ENCODE assay signal across 19 cellular contexts in genomic region chr10:95730233-95730632, GRCh38. TPM values are rescaled to one million over a fixed set of nuclear protein-coding genes. Genes with fewer than 3 reads are reported as not detected.
A peak's percentile ranks its signal among the peaks of the same experiment; 100 is the strongest.
DNase-seq lines count a peak whose midpoint lies in the region; ATAC-seq, FAIRE-seq and TF ChIP-seq lines count a peak whose summit lies in the region.
"Had no signal": no experiment of that assay in that cellular context is flagged by ENCODE, and none has a peak within 500 bp of the region (broad histone marks: within the 10 kb centered on the region; RNA-seq: fewer than 3 reads in every experiment).

No MANE protein-coding gene starts in this region.

- CTCF ChIA-PET in GM12878 (lab: Yijun Ruan, JAX) (interaction anchor here (1.2 to 3.2 kb wide), 4 partner anchors 10 to 111 kb away, joined by 3 to 18 read pairs (median 4); partner anchors contain the start of gene TCTN3), Calu3 (lab: Charles Lee) (no interaction called here)
- CTCF ChIA-PET in CD4-positive, alpha-beta memory T cell (lab: Charles Lee; ENCODE audit: partially characterized antibody) = no interaction called here

- H3K9me3 Mint-ChIP-seq in nephron (peaks cover 28% of the 10 kb centered on the region), Calu3 (ENCODE audit: low read depth, unreplicated experiment) (peaks cover 4% of the 10 kb centered on the region)
- H3K9me3 Mint-ChIP-seq in CD4-positive, alpha-beta memory T cell = peaks cover 2 to 39% (median 28%) of the 10 kb centered on the region in 8 donors

- H3K27ac ChIP-seq in DOHH2 (ENCODE audit: low read depth, low read length) (peak overlapping the region; percentile 19; the same call in 1 of the 2 replicates), GM12878 (ENCODE audit: control insufficient read depth, insufficient read depth) (no peak overlapping the region)
- no peak overlapping the region for H3K27ac ChIP-seq in CD4-positive, alpha-beta memory T cell (ENCODE audit: low read depth, low read length)

- H3F3A ChIP-seq in DOHH2 (ENCODE audit: control insufficient read depth, insufficient read depth) = peaks cover 5% of the 10 kb centered on the region; the same call in 1 of the 2 replicates

- H3K4me3 ChIP-seq in DOHH2 (ENCODE audit: low read length) = peak overlapping the region; percentile 2; the same call in 1 of the 2 replicates
- no peak overlapping the region for H3K4me3 ChIP-seq in GM12878
- H3K4me3 ChIP-seq in CD4-positive, alpha-beta memory T cell (ENCODE audit: low read length in 2 of 2) = no peak overlapping the region

- FAIRE-seq in GM12878 (lab: Jason Lieb, UNC) = no peak

- TF ChIP-seq CTCF in DOHH2 (IDR thresholded peaks at IDR 0.05; ENCODE audit: low read depth, low read length, poor library complexity, severe bottlenecking) = no peak
- TF ChIP-seq CTCF in GM12878 (IDR thresholded peaks at IDR 0.05 in 2 of 3, conservative IDR thresholded peaks at IDR 0.05 in 1 of 3; ENCODE audit: control insufficient read depth in 2 of 3, extremely low read depth in 1 of 3, insufficient read depth in 1 of 3, low read depth in 3 of 3, low read length in 3 of 3) = no peak
- no peak for TF ChIP-seq CTCF in nephron (IDR thresholded peaks at IDR 0.05; ENCODE audit: unreplicated experiment in 3 of 3)
- no peak for TF ChIP-seq CTCF in Calu3 (IDR thresholded peaks at IDR 0.05; ENCODE audit: unreplicated experiment)

- H3K27me3 ChIP-seq in DOHH2 (ENCODE audit: control insufficient read depth, low read length) (no peaks in the 10 kb centered on the region), GM12878 (replicated peaks in 1 of 2; ENCODE audit: control insufficient read depth in 2 of 2, insufficient read depth in 2 of 2, low read length in 1 of 2) (no peaks in the 10 kb centered on the region)
- H3K27me3 ChIP-seq in CD4-positive, alpha-beta memory T cell (ENCODE audit: insufficient read depth, low read length) = no peaks in the 10 kb centered on the region

- peak overlapping the region in 2 of 3 experiments; percentile 16 to 57 for H3K27ac Mint-ChIP-seq in nephron
- H3K27ac Mint-ChIP-seq in CD4-positive, alpha-beta memory T cell = no peak overlapping the region
- no peak overlapping the region for H3K27ac Mint-ChIP-seq in Calu3 (ENCODE audit: unreplicated experiment)

- H3K4me2 ChIP-seq in DOHH2 (ENCODE audit: low read length) = peak overlapping the region; percentile 40
- no peak overlapping the region for H3K4me2 ChIP-seq in GM12878 (ENCODE audit: control insufficient read depth, insufficient read depth)

- POLR2A ChIA-PET in GM12878 (lab: Charles Lee) = no interaction called here
- POLR2A ChIA-PET in CD4-positive, alpha-beta memory T cell (lab: Charles Lee; ENCODE audit: partially characterized antibody) = no interaction called here

- H3K9me3 ChIP-seq in DOHH2 (ENCODE audit: control insufficient read depth, insufficient read depth, low read length) = peaks cover 20% of the 10 kb centered on the region
- peaks cover 8% of the 10 kb centered on the region; the same call in 2 of the 3 replicates for H3K9me3 ChIP-seq in GM12878 (replicated peaks; ENCODE audit: control insufficient read depth, insufficient read depth, low read length)
- peaks cover 0 to 5% of the 10 kb centered on the region in 2 donors for H3K9me3 ChIP-seq in CD4-positive, alpha-beta memory T cell (ENCODE audit: control insufficient read depth in 1 of 2, low read length in 2 of 2)

- RAD21 ChIA-PET in GM12878 (lab: Charles Lee; ENCODE audit: unreplicated experiment) = interaction anchor here (1.0 to 1.6 kb wide), 4 partner anchors 12 to 107 kb away, joined by 3 to 10 read pairs (median 4); partner anchors contain the start of gene TCTN3

- SMC1A ChIA-PET in GM12878 (lab: Charles Lee; ENCODE audit: uncharacterized antibody, unreplicated experiment) = interaction anchor here (1.0 to 2.7 kb wide), 8 partner anchors 11 to 104 kb away, joined by 3 to 16 read pairs (median 4); partner anchors contain the start of gene TCTN3

- H3K4me1 ChIP-seq in DOHH2 (ENCODE audit: control insufficient read depth, low read length) = peaks cover 25% of the 10 kb centered on the region
- peaks cover 7% of the 10 kb centered on the region for H3K4me1 ChIP-seq in GM12878 (ENCODE audit: control insufficient read depth, insufficient read depth, low read length)
- H3K4me1 ChIP-seq in CD4-positive, alpha-beta memory T cell (ENCODE audit: insufficient read depth, low read length) = no peaks in the 10 kb centered on the region

- no peaks in the 10 kb centered on the region for H3K36me3 ChIP-seq in DOHH2 (ENCODE audit: control insufficient read depth, low read length)
- H3K36me3 ChIP-seq in GM12878 (ENCODE audit: control insufficient read depth in 2 of 2, insufficient read depth in 2 of 2, low read length in 1 of 2) = no peaks in the 10 kb centered on the region
- H3K36me3 ChIP-seq in CD4-positive, alpha-beta memory T cell (ENCODE audit: insufficient read depth, low read length) = no peaks in the 10 kb centered on the region

- no peak for TF ChIP-seq POLR2A in GM12878 (IDR thresholded peaks at IDR 0.05; ENCODE audit: low read depth, low read length)

- intact Hi-C loops in GM12878 (cut with micrococcal nuclease; ENCODE audit: unreplicated experiment) (no loop called here), Calu3 (cut with micrococcal nuclease; ENCODE audit: unreplicated experiment) (no loop called here)
- intact Hi-C loops in CD4-positive, alpha-beta memory T cell (cut with micrococcal nuclease) = no loop called here

- H3K4me3 Mint-ChIP-seq in nephron = no peak overlapping the region
- no peak overlapping the region for H3K4me3 Mint-ChIP-seq in CD4-positive, alpha-beta memory T cell
- H3K4me3 Mint-ChIP-seq in Calu3 (ENCODE audit: low read depth, unreplicated experiment) = no peak overlapping the region

- H3K27me3 Mint-ChIP-seq in nephron (ENCODE audit: low read depth) (no peaks in the 10 kb centered on the region), Calu3 (ENCODE audit: unreplicated experiment) (no peaks in the 10 kb centered on the region)
- H3K27me3 Mint-ChIP-seq in CD4-positive, alpha-beta memory T cell = peaks cover 5 to 12% of the 10 kb centered on the region in 2 donors

- 43% methylated on average over 1 of the region's 1 CpG for WGBS in GM12878 (ENCODE audit: insufficient coverage, insufficient replicate concordance, low lambda C conversion rate, missing lambda C conversion rate)

- in situ Hi-C loops in GM12878 (cut with MboI) = no loop called here

- BruUV-seq in GM12878 (replicated peaks; lab: Mats Ljungman, UMichigan) (no TSS peak), Calu3 (replicated peaks; lab: Mats Ljungman, UMichigan) (no TSS peak)

- H3K9me2 ChIP-seq in DOHH2 (replicated peaks; ENCODE audit: control insufficient read depth, low read length) = no peaks in the 10 kb centered on the region

- H4K20me1 ChIP-seq in DOHH2 (ENCODE audit: control insufficient read depth, insufficient read depth, low read depth, low read length) (no peaks in the 10 kb centered on the region), GM12878 (ENCODE audit: control insufficient read depth, insufficient read depth) (no peaks in the 10 kb centered on the region)

- H3K4me1 Mint-ChIP-seq in nephron (peaks cover 16% of the 10 kb centered on the region), Calu3 (ENCODE audit: low read depth, unreplicated experiment) (no peaks in the 10 kb centered on the region)
- no peaks in the 10 kb centered on the region for H3K4me1 Mint-ChIP-seq in CD4-positive, alpha-beta memory T cell

- DNase-seq in NOMO-1 (lab: John Stamatoyannopoulos, UW; ENCODE audit: unreplicated experiment in 2 of 2) = peak; percentile 31 to 78
- DNase-seq in GM12878 (ENCODE audit: low read depth, low spot score) = no peak
- no peak for DNase-seq in CD4-positive, alpha-beta memory T cell
- no peak for DNase-seq in activated naive CD4-positive, alpha-beta T cell (lab: John Stamatoyannopoulos, UW)
- no peak for DNase-seq in NCI-H146 treated with DMSO at 0.1 percent for 48 hours (lab: John Stamatoyannopoulos, UW; ENCODE audit: unreplicated experiment)
- no peak for DNase-seq in Calu3
- DNase-seq: activated CD4-positive, alpha-beta T cell treated with anti-CD3 and anti-CD28 coated beads for 1 hour; anterior cingulate cortex; cerebellar nuclear complex; COR-L47; Karpas-422; NCI-H1417 treated with DMSO at 0.1 percent for 48 hours; NCI-H226; SHP77 treated with DMSO at 0.1 percent for 48 hours; stimulated activated CD4-positive, alpha-beta T cell treated with anti-CD3 and anti-CD28 coated beads, Interleukin-2, amount 100 ng/mL, for 48 hours; substantia nigra; T-helper 2 cell had no signal

- H3K36me3 Mint-ChIP-seq in nephron (ENCODE audit: low read depth) (no peaks in the 10 kb centered on the region), Calu3 (ENCODE audit: insufficient read depth, unreplicated experiment) (no peaks in the 10 kb centered on the region)
- peaks cover 0 to 2% of the 10 kb centered on the region in 2 donors for H3K36me3 Mint-ChIP-seq in CD4-positive, alpha-beta memory T cell

- no peaks in the 10 kb centered on the region for H3K79me2 ChIP-seq in DOHH2 (ENCODE audit: control insufficient read depth, low read length)
- H3K79me2 ChIP-seq in GM12878 (ENCODE audit: control insufficient read depth, insufficient read depth, low read length) = no peaks in the 10 kb centered on the region

- peak; percentile 66 for ATAC-seq in GM12878

- TF ChIP-seq RAD21 in GM12878 (IDR thresholded peaks at IDR 0.05; ENCODE audit: insufficient read depth, low read depth, low read length) = no peak

- TF ChIP-seq EP300 in GM12878 (IDR thresholded peaks at IDR 0.05; ENCODE audit: borderline replicate concordance in 1 of 2, control insufficient read depth in 1 of 2, low read depth in 2 of 2, low read length in 2 of 2) = no peak

- no peak overlapping the region for H3K9ac ChIP-seq in GM12878 (ENCODE audit: control insufficient read depth, insufficient read depth, low read length)

- H2AFZ ChIP-seq in GM12878 (ENCODE audit: control insufficient read depth, low read depth, low read length) = peak overlapping the region; percentile 39; the same call in 1 of the 2 replicates

RNA-seq across cellular contexts. Expression of gene ENTPD1, which starts 25.7 kb away (rescaled TPM):
- total RNA-seq in GM12878 (2013; cell fraction: nucleolus; rRNA removed) = 1,304 and 1,321 TPM in 2 replicates
- total RNA-seq in GM12878 (2014; rRNA removed) = 174 and 207 TPM in 2 replicates
- 211 and 225 TPM in 2 replicates for total RNA-seq in GM12878 (2014; rRNA removed; fragmentation: Illumina TruSeq; extraction: Trizol)
- total RNA-seq in GM12878 (2021) = 191 and 192 TPM in 2 replicates
- polyA plus RNA-seq in GM12878 (2011; ENCODE audit: low read depth) = 134 TPM
- 413 and 501 TPM in 2 replicates for polyA plus RNA-seq in GM12878 (2011; rRNA removed)
- 240 and 247 TPM in 2 replicates for polyA plus RNA-seq in GM12878 (2011; cell fraction: cytosol; rRNA removed)
- polyA plus RNA-seq in GM12878 (2011; cell fraction: nucleus; rRNA removed) = 347 and 487 TPM in 2 replicates
- 141 and 153 TPM in 2 replicates for polyA plus RNA-seq in GM12878 (2012)
- polyA plus RNA-seq in GM12878 (2014; fragmentation: Illumina TruSeq; extraction: Trizol) = 267 and 329 TPM in 2 replicates
- 100 to 1,000 TPM; 110 to 113 TPM for polyA plus RNA-seq in GM12878 (2014; fragmentation: Nextera tagmentation; extraction: Ambion mirVana)
- 126 and 147 TPM in 2 replicates for polyA plus RNA-seq in GM12878 (2014; rRNA removed)
- polyA plus RNA-seq in GM12878 (2016; fragmentation: Nextera tagmentation; extraction: Ambion mirVana) = 100 to 1,000 TPM; 129 to 137 TPM
- polyA minus RNA-seq in GM12878 (2011; rRNA and poly(A)+ RNA removed) = 467 and 533 TPM in 2 replicates
- 132 and 154 TPM in 2 replicates for polyA minus RNA-seq in GM12878 (2011; cell fraction: cytosol; rRNA and poly(A)+ RNA removed)
- polyA minus RNA-seq in GM12878 (2011; cell fraction: nucleus; rRNA and poly(A)+ RNA removed) = 363 and 434 TPM in 2 replicates
- 1 to 10 TPM; 1.6 to 1.9 TPM for total RNA-seq in CD4-positive, alpha-beta memory T cell
- 1 to 10 TPM; 1.2 to 1.6 TPM for polyA plus RNA-seq in CD4-positive, alpha-beta memory T cell
- 0.92 and 2.2 TPM in 2 replicates for total RNA-seq in Calu3 (2022)

RNA-seq across cellular contexts. Expression of gene TCTN3, which starts 36.5 kb away (rescaled TPM):
- total RNA-seq in GM12878 (2013; cell fraction: nucleolus; rRNA removed) = 63.8 and 67.8 TPM in 2 replicates
- total RNA-seq in GM12878 (2014; rRNA removed) = 31.4 and 36.1 TPM in 2 replicates
- 21.7 and 23.9 TPM in 2 replicates for total RNA-seq in GM12878 (2014; rRNA removed; fragmentation: Illumina TruSeq; extraction: Trizol)
- total RNA-seq in GM12878 (2021) = 27.0 and 27.1 TPM in 2 replicates
- 17.2 TPM for polyA plus RNA-seq in GM12878 (2011; ENCODE audit: low read depth)
- polyA plus RNA-seq in GM12878 (2011; rRNA removed) = 36.2 and 45.0 TPM in 2 replicates
- polyA plus RNA-seq in GM12878 (2011; cell fraction: cytosol; rRNA removed) = 40.8 and 45.2 TPM in 2 replicates
- 38.9 and 44.1 TPM in 2 replicates for polyA plus RNA-seq in GM12878 (2011; cell fraction: nucleus; rRNA removed)
- 16.8 and 20.9 TPM in 2 replicates for polyA plus RNA-seq in GM12878 (2012)
- polyA plus RNA-seq in GM12878 (2014; fragmentation: Illumina TruSeq; extraction: Trizol) = 31.1 and 33.4 TPM in 2 replicates
- polyA plus RNA-seq in GM12878 (2014; fragmentation: Nextera tagmentation; extraction: Ambion mirVana) = 10 to 100 TPM; 20.0 to 24.0 TPM
- polyA plus RNA-seq in GM12878 (2014; rRNA removed) = 23.2 and 25.0 TPM in 2 replicates
- polyA plus RNA-seq in GM12878 (2016; fragmentation: Nextera tagmentation; extraction: Ambion mirVana) = 10 to 100 TPM; 46.7 to 48.7 TPM
- 48.1 and 62.2 TPM in 2 replicates for polyA minus RNA-seq in GM12878 (2011; rRNA and poly(A)+ RNA removed)
- polyA minus RNA-seq in GM12878 (2011; cell fraction: cytosol; rRNA and poly(A)+ RNA removed) = 19.2 and 20.3 TPM in 2 replicates
- polyA minus RNA-seq in GM12878 (2011; cell fraction: nucleus; rRNA and poly(A)+ RNA removed) = 39.7 and 77.6 TPM in 2 replicates
- total RNA-seq in CD4-positive, alpha-beta memory T cell = 10 to 100 TPM; 20.5 to 22.2 TPM
- polyA plus RNA-seq in CD4-positive, alpha-beta memory T cell = 10 to 100 TPM; 50.4 to 54.9 TPM
- 23.5 and 26.1 TPM in 2 replicates for total RNA-seq in Calu3 (2022)

Comparison
In these comparisons a context has a peak if more than half of its experiments do, and no peak if none do; other contexts are left out.
1. DNase-seq: peak in NOMO-1 (2 of 2); none in GM12878 (single experiment), CD4-positive, alpha-beta memory T cell (0 of 5), activated naive CD4-positive, alpha-beta T cell (0 of 4), NCI-H146 treated with DMSO at 0.1 percent for 48 hours (single experiment) and Calu3 (single experiment).
2. H3K27ac Mint-ChIP-seq: peak in nephron (2 of 3); none in CD4-positive, alpha-beta memory T cell (0 of 7) and Calu3 (single experiment).
3. RNA of gene ENTPD1, which starts 25.7 kb away (total RNA-seq): 174 to 1,321 TPM in GM12878; 1.6 to 1.9 TPM in CD4-positive, alpha-beta memory T cell and 0.92 to 2.2 TPM in Calu3; every median in the first group is over 10 times any median in the second.